In genomic region chr13:41700790-41701310, GRCh38 we compare ENCODE assay signal across 8 cellular contexts.
DNase-seq lines count a peak whose midpoint lies in the region; ATAC-seq and TF ChIP-seq lines count a peak whose summit lies in the region.

No MANE protein-coding gene starts in this region.

- H3K4me1 ChIP-seq in mesenchymal stem cell (ENCODE audit: control insufficient read depth, insufficient read depth, low read depth, low read length) = peaks cover 2% of the 10 kb centered on the region
- peaks cover 0 to 12% (median 3%) of the 10 kb centered on the region in 3 donors for H3K4me1 ChIP-seq in esophagus squamous epithelium

- H3K27me3 ChIP-seq in mesenchymal stem cell (ENCODE audit: control insufficient read depth in 1 of 2, insufficient read depth in 1 of 2, low read length in 2 of 2) (no peaks in the 10 kb centered on the region), esophagus squamous epithelium (no peaks in the 10 kb centered on the region)

- H3K4me2 ChIP-seq in mesenchymal stem cell (ENCODE audit: low read length, poor library complexity, severe bottlenecking) = no peak overlapping the region

- H3K36me3 ChIP-seq in mesenchymal stem cell (ENCODE audit: control insufficient read depth in 1 of 2, insufficient read depth in 2 of 2, low read depth in 1 of 2, low read length in 2 of 2) = peaks cover 0 to 12% of the 10 kb centered on the region in 2 experiments
- H3K36me3 ChIP-seq in esophagus squamous epithelium = peaks cover 0 to 20% (median 0%) of the 10 kb centered on the region in 3 donors

- no peak overlapping the region for H4K8ac ChIP-seq in mesenchymal stem cell (ENCODE audit: low read length)

- H3K23ac ChIP-seq in mesenchymal stem cell (ENCODE audit: low read length in 2 of 2) = no peak overlapping the region

- DNase-seq in DMS 273 treated with DMSO at 0.1 percent for 48 hours (lab: John Stamatoyannopoulos, UW) (peak; percentile 0), NCI-H1930 (lab: John Stamatoyannopoulos, UW) (peak; percentile 14 to 48), astrocyte of the hippocampus (ENCODE audit: low read depth, low spot score) (peak; percentile 91), mesenchymal stem cell (peak; percentile 18), esophagus squamous epithelium (lab: John Stamatoyannopoulos, UW) (no peak)
- no peak for DNase-seq in activated T-cell treated with anti-CD3 and anti-CD28 coated beads, Interleukin-2, amount 50 U/mL, for 24 hours

- no peak for TF ChIP-seq CTCF in esophagus squamous epithelium (IDR thresholded peaks at IDR 0.05)

- no peak overlapping the region for H3K14ac ChIP-seq in mesenchymal stem cell (ENCODE audit: low read length in 2 of 2)

- no peak overlapping the region for H3K4me3 ChIP-seq in mesenchymal stem cell (ENCODE audit: insufficient read depth in 1 of 2, low read depth in 1 of 2, low read length in 2 of 2)
- no peak overlapping the region for H3K4me3 ChIP-seq in esophagus squamous epithelium

- peak overlapping the region; percentile 16 for H3K9ac ChIP-seq in mesenchymal stem cell (ENCODE audit: low read length)

- intact Hi-C loops in esophagus squamous epithelium (cut with DNase I) = no loop called here

- H3K9me3 ChIP-seq in mesenchymal stem cell (ENCODE audit: control insufficient read depth, low read length) = no peaks in the 10 kb centered on the region
- H3K9me3 ChIP-seq in esophagus squamous epithelium = no peaks in the 10 kb centered on the region

- H3K36me3 Mint-ChIP-seq in activated T-cell treated with anti-CD3 and anti-CD28 coated beads, Interleukin-2, amount 50 U/mL, for 24 hours (ENCODE audit: low read depth) = peaks cover 51% of the 10 kb centered on the region

- H3K18ac ChIP-seq in mesenchymal stem cell (ENCODE audit: low read depth in 1 of 2, low read length in 2 of 2) = no peak overlapping the region

- H2BK5ac ChIP-seq in mesenchymal stem cell (ENCODE audit: low read depth, low read length, poor library complexity, severe bottlenecking) = no peak overlapping the region

- H2AFZ ChIP-seq in mesenchymal stem cell (ENCODE audit: low read depth, low read length) = no peak overlapping the region

- H3K4me1 Mint-ChIP-seq in activated T-cell treated with anti-CD3 and anti-CD28 coated beads, Interleukin-2, amount 50 U/mL, for 24 hours (ENCODE audit: low read depth) = peaks cover 3% of the 10 kb centered on the region

- no peak overlapping the region for H2BK12ac ChIP-seq in mesenchymal stem cell (ENCODE audit: low read length in 2 of 2)

- H2BK120ac ChIP-seq in mesenchymal stem cell (ENCODE audit: low read depth, low read length) = no peak overlapping the region

- no peak overlapping the region for H3K4me3 Mint-ChIP-seq in activated T-cell treated with anti-CD3 and anti-CD28 coated beads, Interleukin-2, amount 50 U/mL, for 24 hours

- TF ChIP-seq POLR2A in esophagus squamous epithelium (IDR thresholded peaks at IDR 0.05) = no peak

- H3K27ac Mint-ChIP-seq in activated T-cell treated with anti-CD3 and anti-CD28 coated beads, Interleukin-2, amount 50 U/mL, for 24 hours = no peak overlapping the region

- H3K27me3 Mint-ChIP-seq in activated T-cell treated with anti-CD3 and anti-CD28 coated beads, Interleukin-2, amount 50 U/mL, for 24 hours = no peaks in the 10 kb centered on the region

- no peak overlapping the region for H2BK15ac ChIP-seq in mesenchymal stem cell (ENCODE audit: low read depth, poor library complexity, severe bottlenecking)

- H3K27ac ChIP-seq in mesenchymal stem cell (ENCODE audit: low read length, poor library complexity, severe bottlenecking) = no peak overlapping the region
- no peak overlapping the region for H3K27ac ChIP-seq in esophagus squamous epithelium

- H3K9me3 Mint-ChIP-seq in activated T-cell treated with anti-CD3 and anti-CD28 coated beads, Interleukin-2, amount 50 U/mL, for 24 hours = no peaks in the 10 kb centered on the region

- no peak for ATAC-seq in GM21576 (IDR thresholded peaks at IDR 0.05; ENCODE audit: unreplicated experiment)
- no peak for ATAC-seq in HG02763 (IDR thresholded peaks at IDR 0.05; ENCODE audit: unreplicated experiment)

- H4K91ac ChIP-seq in mesenchymal stem cell (ENCODE audit: low read length) = no peak overlapping the region

- H3K4ac ChIP-seq in mesenchymal stem cell (ENCODE audit: low read depth in 1 of 2, low read length in 2 of 2) = no peak overlapping the region

- no peaks in the 10 kb centered on the region for H3K79me1 ChIP-seq in mesenchymal stem cell (replicated peaks; ENCODE audit: low read length, poor library complexity, severe bottlenecking)

- no peak overlapping the region for H2AK5ac ChIP-seq in mesenchymal stem cell (ENCODE audit: low read length, severe bottlenecking)

Comparison
In these comparisons a context has a peak if more than half of its experiments do, and no peak if none do; other contexts are left out.
1. DNase-seq: peak in DMS 273 treated with DMSO at 0.1 percent for 48 hours (single experiment), NCI-H1930 (2 of 2), astrocyte of the hippocampus (single experiment) and mesenchymal stem cell (single experiment); none in esophagus squamous epithelium (single experiment) and activated T-cell treated with anti-CD3 and anti-CD28 coated beads, Interleukin-2, amount 50 U/mL, for 24 hours (single experiment).